Comparison of ENCODE assay signal across 31 cellular contexts in the genomic region with DNA sequence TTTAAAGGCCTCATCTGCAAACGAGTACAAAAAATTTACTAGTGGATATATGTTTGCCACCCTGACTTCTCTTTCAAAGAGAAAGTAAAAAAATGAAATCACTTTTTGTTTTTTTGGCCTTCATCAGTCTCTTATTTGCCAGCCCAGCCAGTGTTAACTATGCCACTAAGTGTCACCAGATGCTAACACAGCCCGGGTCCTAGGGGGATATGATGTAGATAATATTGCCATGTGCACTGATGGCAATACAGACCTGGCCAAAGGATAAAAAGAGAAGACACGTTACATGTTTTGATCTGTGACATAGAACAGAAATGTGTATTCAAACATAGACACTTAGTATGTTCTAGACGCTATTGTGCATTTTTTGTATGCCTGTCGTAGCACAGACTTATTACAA. TPM values are rescaled to one million over a fixed set of nuclear protein-coding genes. Genes with fewer than 3 reads are reported as not detected.
DNase-seq lines count a peak whose midpoint lies in the region; ATAC-seq and TF ChIP-seq lines count a peak whose summit lies in the region.
"Had no signal": no experiment of that assay in that cellular context is flagged by ENCODE, and none has a peak within 500 bp of the region (broad histone marks: within the 10 kb centered on the region; RNA-seq: fewer than 3 reads in every experiment).

No MANE protein-coding gene starts in this region.

- H3K9me3 Mint-ChIP-seq in endodermal cell, result no peaks in the 10 kb centered on the region
- H3K9me3 Mint-ChIP-seq: activated naive CD8-positive, alpha-beta T cell treated with anti-CD3 and anti-CD28 coated beads for 36 hours; effector memory CD8-positive, alpha-beta T cell; neural crest cell had no signal

- no peak for TF ChIP-seq POLR2A in suprapubic skin (IDR thresholded peaks at IDR 0.05)
- no peak for TF ChIP-seq POLR2A in esophagus muscularis mucosa (IDR thresholded peaks at IDR 0.05; ENCODE audit: low read depth)

- TF ChIP-seq EP300 in suprapubic skin (IDR thresholded peaks at IDR 0.05) (no peak), esophagus muscularis mucosa (IDR thresholded peaks at IDR 0.05) (no peak)

- TF ChIP-seq CTCF in endodermal cell (conservative IDR thresholded peaks at IDR 0.05) (no peak), suprapubic skin (IDR thresholded peaks at IDR 0.05) (no peak), esophagus muscularis mucosa (IDR thresholded peaks at IDR 0.05) (no peak)

- no peak overlapping the region for H3K4me3 Mint-ChIP-seq in endodermal cell
- H3K4me3 Mint-ChIP-seq: activated CD4-positive, alpha-beta T cell treated with anti-CD3 and anti-CD28 coated beads for 36 hours; activated naive CD8-positive, alpha-beta T cell treated with anti-CD3 and anti-CD28 coated beads for 36 hours; effector memory CD8-positive, alpha-beta T cell had no signal

- H3K27ac ChIP-seq in HUES48 (ENCODE audit: low read depth, low read length), result peak overlapping the region; percentile 53
- peak overlapping the region; percentile 94 for H3K27ac ChIP-seq in endodermal cell (ENCODE audit: low read depth, low read length)
- H3K27ac ChIP-seq in suprapubic skin, result no peak overlapping the region
- H3K27ac ChIP-seq in esophagus muscularis mucosa (replicated peaks in 1 of 4), result no peak overlapping the region
- H3K27ac ChIP-seq: BLaER1 treated with 17β-estradiol and CSF1 and Interleukin-3, amounts not matched to agents 10 nM and 100 nM; cardiac muscle cell; coronary artery; left ventricle myocardium inferior; right atrium auricular region had no signal

- H3K9ac ChIP-seq in HUES48 (ENCODE audit: low read depth, low read length) (no peak overlapping the region; the same call in 1 of the 2 replicates), endodermal cell (ENCODE audit: extremely low read depth, low read length, poor library complexity, severe bottlenecking) (peak overlapping the region; percentile 1)
- H3K9ac ChIP-seq: BLaER1 treated with 17β-estradiol and CSF1 and Interleukin-3, amounts not matched to agents 10 nM and 100 nM had no signal

- peaks cover 9% of the 10 kb centered on the region for H3K27me3 Mint-ChIP-seq in endodermal cell (ENCODE audit: insufficient read depth)
- H3K27me3 Mint-ChIP-seq: activated naive CD8-positive, alpha-beta T cell treated with anti-CD3 and anti-CD28 coated beads for 36 hours had no signal

- ATAC-seq in GM19351 (IDR thresholded peaks at IDR 0.05; ENCODE audit: unreplicated experiment), result no peak
- ATAC-seq: activated CD4-positive, alpha-beta T cell treated with anti-CD3 and anti-CD28 coated beads for 36 hours; effector memory CD8-positive, alpha-beta T cell; K562 had no signal

- no peaks in the 10 kb centered on the region for H3K9me3 ChIP-seq in HUES48 (ENCODE audit: control insufficient read depth, insufficient read depth, low read length)
- H3K9me3 ChIP-seq in endodermal cell (ENCODE audit: control insufficient read depth, low read length), result no peaks in the 10 kb centered on the region
- H3K9me3 ChIP-seq in suprapubic skin, result no peaks in the 10 kb centered on the region
- H3K9me3 ChIP-seq in esophagus muscularis mucosa, result no peaks in the 10 kb centered on the region
- H3K9me3 ChIP-seq: BLaER1 treated with 17β-estradiol and CSF1 and Interleukin-3, amounts not matched to agents 10 nM and 100 nM; left ventricle myocardium inferior; right atrium auricular region had no signal

- H3K27me3 ChIP-seq in HUES48 (ENCODE audit: control insufficient read depth, insufficient read depth, low read length), result no peaks in the 10 kb centered on the region
- H3K27me3 ChIP-seq in endodermal cell (ENCODE audit: control insufficient read depth, insufficient read depth, low read length, poor library complexity, severe bottlenecking), result no peaks in the 10 kb centered on the region
- H3K27me3 ChIP-seq in suprapubic skin, result no peaks in the 10 kb centered on the region
- H3K27me3 ChIP-seq in esophagus muscularis mucosa, result no peaks in the 10 kb centered on the region
- H3K27me3 ChIP-seq: BLaER1 treated with 17β-estradiol and CSF1 and Interleukin-3, amounts not matched to agents 10 nM and 100 nM; cardiac muscle cell; right atrium auricular region had no signal

- H3K27ac Mint-ChIP-seq in endodermal cell, result no peak overlapping the region
- H3K27ac Mint-ChIP-seq: activated CD4-positive, alpha-beta T cell treated with anti-CD3 and anti-CD28 coated beads for 36 hours; activated naive CD8-positive, alpha-beta T cell treated with anti-CD3 and anti-CD28 coated beads for 36 hours; effector memory CD8-positive, alpha-beta T cell had no signal

- H3K4me1 Mint-ChIP-seq in endodermal cell, result peaks cover 18% of the 10 kb centered on the region
- H3K4me1 Mint-ChIP-seq: activated CD4-positive, alpha-beta T cell treated with anti-CD3 and anti-CD28 coated beads for 36 hours; activated naive CD8-positive, alpha-beta T cell treated with anti-CD3 and anti-CD28 coated beads for 36 hours had no signal

- WGBS in endodermal cell (ENCODE audit: insufficient coverage in 1 of 2, insufficient read length in 1 of 2), 2 experiments, result 86 to 90% methylated on average over 2 to 5 of the region's 5 CpGs
- WGBS in suprapubic skin, result 72% methylated on average over 5 of the region's 5 CpGs
- whole genome bisulfite sequencing in esophagus muscularis mucosa, result 68% methylated on average over 5 of the region's 5 CpGs

- H3K36me3 ChIP-seq in HUES48 (ENCODE audit: control insufficient read depth, insufficient read depth, low read length), result no peaks in the 10 kb centered on the region
- H3K36me3 ChIP-seq in endodermal cell (ENCODE audit: control insufficient read depth, insufficient read depth, low read length), result no peaks in the 10 kb centered on the region
- H3K36me3 ChIP-seq in suprapubic skin, result no peaks in the 10 kb centered on the region
- no peaks in the 10 kb centered on the region for H3K36me3 ChIP-seq in esophagus muscularis mucosa
- H3K36me3 ChIP-seq: BLaER1 treated with 17β-estradiol and CSF1 and Interleukin-3, amounts not matched to agents 10 nM and 100 nM; cardiac muscle cell; left ventricle myocardium inferior; right atrium auricular region had no signal

- intact Hi-C loops in esophagus muscularis mucosa (cut with DNase I), result no loop called here

- H3K4me1 ChIP-seq in HUES48 (ENCODE audit: control insufficient read depth, insufficient read depth, low read length), result peaks cover 35% of the 10 kb centered on the region
- H3K4me1 ChIP-seq in endodermal cell (ENCODE audit: control insufficient read depth, insufficient read depth, low read length), result no peaks in the 10 kb centered on the region
- no peaks in the 10 kb centered on the region for H3K4me1 ChIP-seq in suprapubic skin
- H3K4me1 ChIP-seq in esophagus muscularis mucosa, result peaks cover 3 to 10% (median 6%) of the 10 kb centered on the region in 4 donors
- H3K4me1 ChIP-seq: BLaER1 treated with 17β-estradiol and CSF1 and Interleukin-3, amounts not matched to agents 10 nM and 100 nM; right atrium auricular region had no signal

- H3K4me3 ChIP-seq in HUES48 (ENCODE audit: low read depth, low read length) (no peak overlapping the region), endodermal cell (ENCODE audit: low read length) (no peak overlapping the region), suprapubic skin (no peak overlapping the region), esophagus muscularis mucosa (no peak overlapping the region)
- H3K4me3 ChIP-seq: BLaER1 treated with 17β-estradiol and CSF1 and Interleukin-3, amounts not matched to agents 10 nM and 100 nM; cardiac muscle cell; coronary artery; K562; left ventricle myocardium inferior; right atrium auricular region had no signal

- H3K36me3 Mint-ChIP-seq in endodermal cell (ENCODE audit: low read depth), result no peaks in the 10 kb centered on the region
- H3K36me3 Mint-ChIP-seq: activated naive CD8-positive, alpha-beta T cell treated with anti-CD3 and anti-CD28 coated beads for 36 hours had no signal

- DNase-seq in D341Med (ENCODE audit: low spot score) (peak; percentile 30), NCI-H82 treated with DMSO at 0.1 percent for 48 hours (lab: John Stamatoyannopoulos, UW; ENCODE audit: unreplicated experiment) (peak; percentile 33), endodermal cell (no peak), suprapubic skin (ENCODE audit: low spot score in 2 of 2) (no peak), esophagus muscularis mucosa (ENCODE audit: extremely low spot score) (no peak)
- no peak for DNase-seq in activated CD8-positive, alpha-beta memory T cell treated with anti-CD3 and anti-CD28 coated beads, Interleukin-2, amount 50 U/mL, for 4 hours
- DNase-seq: activated CD4-positive, alpha-beta T cell treated with anti-CD3 and anti-CD28 coated beads for 36 hours; activated naive CD8-positive, alpha-beta T cell treated with anti-CD3 and anti-CD28 coated beads for 36 hours; aorta; DMS79; effector memory CD8-positive, alpha-beta T cell; left ventricle myocardium inferior; NCI-H2081 treated with DMSO at 0.1 percent for 48 hours; SIG-M5; stimulated activated CD4-positive, alpha-beta T cell treated with anti-CD3 and anti-CD28 coated beads, Interleukin-1b, Interleukin-23, amount 100 ng/mL, for 48 hours; stimulated activated naive CD4-positive, alpha-beta T cell treated with Interleukin-2 at 50 U/mL for 16 hours; T-helper 9 cell had no signal

RNA-seq across cellular contexts. Expression of a gene that starts 6.5 kb away (rescaled TPM):
- total RNA-seq in endodermal cell (not detected), suprapubic skin (not detected), esophagus muscularis mucosa (under 1 TPM in 1 of 4 donors, not detected in 3; under 0.01 TPM)
- polyA plus RNA-seq in endodermal cell (2013, experiment 1 of 2), result 0.14 TPM
- polyA plus RNA-seq in endodermal cell (2013, experiment 2 of 2), result 0.08 TPM
- total RNA-seq: activated CD4-positive, alpha-beta T cell treated with anti-CD3 and anti-CD28 coated beads for 36 hours; activated naive CD8-positive, alpha-beta T cell treated with anti-CD3 and anti-CD28 coated beads for 36 hours; aorta; fibroblast of villous mesenchyme; K562; left ventricle myocardium inferior; MCF 10A; neural crest cell; right atrium auricular region; ureter had no signal
- polyA plus RNA-seq: aorta, esophagus, K562, keratinocyte, small intestine had no signal

Comparison
In these comparisons a context has a peak if more than half of its experiments do, and no peak if none do; other contexts are left out.
1. DNase-seq: peak in D341Med (single experiment) and NCI-H82 treated with DMSO at 0.1 percent for 48 hours (single experiment); none in endodermal cell (single experiment), suprapubic skin (0 of 2), activated CD8-positive, alpha-beta memory T cell treated with anti-CD3 and anti-CD28 coated beads, Interleukin-2, amount 50 U/mL, for 4 hours (single experiment) and esophagus muscularis mucosa (single experiment).
2. H3K27ac ChIP-seq: peak in HUES48 (single experiment) and endodermal cell (single experiment); none in suprapubic skin (single experiment) and esophagus muscularis mucosa (0 of 4).